11 cellular contexts compared by ENCODE assay signal in the genomic region with DNA sequence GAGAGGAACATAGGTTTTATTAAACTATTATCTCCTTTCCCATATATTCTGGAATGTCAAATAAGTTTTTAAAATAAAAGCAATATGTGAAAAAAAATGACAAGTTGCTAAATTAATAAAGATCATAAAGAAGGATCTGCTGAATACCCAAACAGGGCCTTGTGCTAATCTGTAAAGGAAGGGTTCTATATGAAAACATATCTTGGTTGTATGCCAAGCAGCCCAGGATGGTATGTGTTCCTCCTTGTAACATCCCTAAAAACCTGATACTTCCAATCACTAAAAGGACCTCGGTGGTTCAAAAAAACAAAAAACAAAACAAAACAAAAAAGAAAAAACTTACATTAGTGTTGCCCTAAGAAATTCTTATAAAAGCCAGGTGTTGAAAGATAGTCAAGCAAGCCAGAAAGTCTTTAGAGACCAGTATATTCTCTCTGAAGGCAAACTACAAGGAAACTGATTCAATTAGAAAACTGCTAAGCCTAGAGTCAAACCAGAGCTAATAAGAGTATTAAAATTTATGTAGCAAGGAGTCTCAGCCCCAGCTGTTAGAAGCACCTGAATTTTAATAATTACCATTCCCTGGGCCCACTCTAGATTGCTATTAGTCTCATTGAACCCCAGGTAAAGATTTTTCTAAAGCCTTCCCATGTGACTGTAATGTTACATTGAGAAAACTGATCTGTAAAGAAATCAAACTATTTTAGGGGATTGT.
DNase-seq lines count a peak whose midpoint lies in the region; ATAC-seq, FAIRE-seq and TF ChIP-seq lines count a peak whose summit lies in the region.
"Had no signal": no experiment of that assay in that cellular context is flagged by ENCODE, and none has a peak within 500 bp of the region (broad histone marks: within the 10 kb centered on the region; RNA-seq: fewer than 3 reads in every experiment).

No MANE protein-coding gene starts in this region.

- H2AFZ ChIP-seq in SK-N-SH (ENCODE audit: low read depth) (peak overlapping the region; percentile 45), endothelial cell of umbilical vein (ENCODE audit: low read depth, low read length) (no peak overlapping the region)

- H3K27ac Mint-ChIP-seq in naive thymus-derived CD8-positive, alpha-beta T cell: no peak overlapping the region

- CTCF ChIA-PET in SK-N-SH (lab: Yijun Ruan, JAX) (interaction anchor here (1.8 to 3.2 kb wide), 3 partner anchors 11 to 243 kb away, joined by 5 to 13 read pairs (median 9); a partner anchor contains a TSS), endothelial cell of umbilical vein (lab: Charles Lee) (interaction anchor here (1.0 to 3.0 kb wide), 6 partner anchors 8 to 326 kb away, joined by 3 to 29 read pairs (median 8); a partner anchor contains a TSS)

- no peak for ATAC-seq in SK-N-SH treated with all-trans-retinoic acid at 6 μM for 48 hours
- no peak for ATAC-seq in GM21529 (IDR thresholded peaks at IDR 0.05; ENCODE audit: unreplicated experiment)
- no peak for ATAC-seq in naive thymus-derived CD8-positive, alpha-beta T cell

- H3K9me3 Mint-ChIP-seq in naive thymus-derived CD8-positive, alpha-beta T cell: no peaks in the 10 kb centered on the region

- peak overlapping the region; percentile 84 for H3K27ac ChIP-seq in SK-N-SH (ENCODE audit: low read depth in 2 of 2, low read length in 1 of 2)
- no peak overlapping the region for H3K27ac ChIP-seq in endothelial cell of umbilical vein (ENCODE audit: insufficient read depth, low read depth, low read length)

- H3K9ac ChIP-seq in SK-N-SH: peak overlapping the region; percentile 83
- H3K9ac ChIP-seq in endothelial cell of umbilical vein (replicated peaks; ENCODE audit: extremely low read depth, insufficient read depth, low read length): peak overlapping the region; percentile 76

- no peak overlapping the region for H3K4me3 Mint-ChIP-seq in naive thymus-derived CD8-positive, alpha-beta T cell

- FAIRE-seq in endothelial cell of umbilical vein (lab: Jason Lieb, UNC): no peak
- FAIRE-seq: colon had no signal

- H3K9me3 ChIP-seq in SK-N-SH: no peaks in the 10 kb centered on the region
- H3K9me3 ChIP-seq in endothelial cell of umbilical vein (replicated peaks; ENCODE audit: control insufficient read depth, insufficient read depth, low read length): no peaks in the 10 kb centered on the region
- H3K9me3 ChIP-seq: stomach had no signal

- WGBS in SK-N-SH (ENCODE audit: low lambda C conversion rate): 12% methylated on average over 1 of the region's 1 CpG

- TF ChIP-seq POLR2A in endothelial cell of umbilical vein (IDR thresholded peaks at IDR 0.05; ENCODE audit: low read depth, low read length): no peak

- TF ChIP-seq CTCF in SK-N-SH (IDR thresholded peaks at IDR 0.05) (no peak), endothelial cell of umbilical vein (IDR thresholded peaks at IDR 0.05; ENCODE audit: extremely low read depth in 1 of 2, insufficient read depth in 1 of 2, low read depth in 1 of 2, low read length in 2 of 2) (no peak), retinal pigment epithelial cell (conservative IDR thresholded peaks at IDR 0.05; ENCODE audit: low read depth, low read length) (no peak)

- no peaks in the 10 kb centered on the region for H3K36me3 ChIP-seq in SK-N-SH (replicated peaks in 1 of 2; ENCODE audit: control insufficient read depth in 1 of 2, insufficient read depth in 2 of 2, low read length in 1 of 2)
- H3K36me3 ChIP-seq in endothelial cell of umbilical vein (ENCODE audit: control insufficient read depth in 2 of 2, extremely low read depth in 1 of 2, insufficient read depth in 2 of 2, low read length in 2 of 2): no peaks in the 10 kb centered on the region
- H3K36me3 ChIP-seq: stomach had no signal

- dilution Hi-C loops in endothelial cell of umbilical vein (cut with MboI; ENCODE audit: extremely low pct_ligation_motif_present, low sequenced_read_pairs): no loop called here

- BruUV-seq in endothelial cell of umbilical vein (replicated peaks; lab: Mats Ljungman, UMichigan): no TSS peak

- H3K9me1 ChIP-seq in endothelial cell of umbilical vein (replicated peaks; ENCODE audit: control insufficient read depth, extremely low read depth, insufficient read depth, low read length): no peaks in the 10 kb centered on the region

- H3K27me3 Mint-ChIP-seq in naive thymus-derived CD8-positive, alpha-beta T cell: no peaks in the 10 kb centered on the region

- peaks cover 67% of the 10 kb centered on the region for H3F3A ChIP-seq in SK-N-SH (replicated peaks; ENCODE audit: insufficient read depth)

- TF ChIP-seq EP300 in SK-N-SH (IDR thresholded peaks at IDR 0.05; ENCODE audit: borderline replicate concordance in 1 of 2, low read depth in 1 of 2, low read length in 1 of 2): no peak

- H3K4me2 ChIP-seq in SK-N-SH (peak overlapping the region; percentile 88), endothelial cell of umbilical vein (ENCODE audit: insufficient read depth, low read length) (peak overlapping the region; percentile 98)

- no peaks in the 10 kb centered on the region for H3K9me2 ChIP-seq in SK-N-SH

- H3K27me3 ChIP-seq in SK-N-SH (ENCODE audit: insufficient read depth): no peaks in the 10 kb centered on the region
- no peaks in the 10 kb centered on the region for H3K27me3 ChIP-seq in endothelial cell of umbilical vein (ENCODE audit: control insufficient read depth in 2 of 2, insufficient read depth in 2 of 2, low read length in 2 of 2)

- intact Hi-C loops in endothelial cell of umbilical vein (cut with micrococcal nuclease): loop anchor here (2.0 to 5.0 kb wide), 3 partner anchors 112 to 237 kb away; a partner anchor contains a TSS

- no peaks in the 10 kb centered on the region for H4K20me1 ChIP-seq in SK-N-SH (ENCODE audit: insufficient read depth)
- H4K20me1 ChIP-seq in endothelial cell of umbilical vein (replicated peaks; ENCODE audit: control insufficient read depth, extremely low read depth, insufficient read depth, low read length): no peaks in the 10 kb centered on the region

- DNase-seq in SK-N-SH: no peak
- DNase-seq in NCI-H69 (lab: John Stamatoyannopoulos, UW): peak; percentile 57
- no peak for DNase-seq in endothelial cell of umbilical vein (ENCODE audit: low read depth, low spot score)
- no peak for DNase-seq in retinal pigment epithelial cell (ENCODE audit: low read depth)
- DNase-seq in naive thymus-derived CD8-positive, alpha-beta T cell: no peak
- DNase-seq in stimulated activated CD4-positive, alpha-beta T cell treated with anti-CD3 and anti-CD28 coated beads, Interleukin-15, amount 100 ng/mL, for 24 hours: no peak
- DNase-seq: hippocampal formation, stomach had no signal

- H3K79me2 ChIP-seq in SK-N-SH (ENCODE audit: insufficient read depth): peaks cover 19% of the 10 kb centered on the region
- H3K79me2 ChIP-seq in endothelial cell of umbilical vein (ENCODE audit: control insufficient read depth, insufficient read depth, low read length): no peaks in the 10 kb centered on the region

- POLR2A ChIA-PET in SK-N-SH (lab: Yijun Ruan, JAX): interaction anchor here (0.5 to 7.6 kb wide), 13 partner anchors 9 to 863 kb away, joined by 3 to 142 read pairs (median 19); a partner anchor contains a TSS
- POLR2A ChIA-PET in endothelial cell of umbilical vein (lab: Charles Lee): interaction anchor here (0.9 to 7.3 kb wide), 2 partner anchors 12 to 53 kb away, joined by 4 to 60 read pairs; a partner anchor contains a TSS
- POLR2A ChIA-PET in naive thymus-derived CD8-positive, alpha-beta T cell (lab: Charles Lee): interaction anchor here (0.9 to 7.9 kb wide), 10 partner anchors 29 to 166 kb away, joined by 5 to 218 read pairs (median 78); a partner anchor contains a TSS

- H3K36me3 Mint-ChIP-seq in naive thymus-derived CD8-positive, alpha-beta T cell: no peaks in the 10 kb centered on the region

- H3K4me1 Mint-ChIP-seq in naive thymus-derived CD8-positive, alpha-beta T cell: peaks cover 4 to 28% (median 11%) of the 10 kb centered on the region in 4 donors

- H3K4me3 ChIP-seq in SK-N-SH (ENCODE audit: low read depth in 2 of 2, low read length in 1 of 2): peak overlapping the region; percentile 66 to 75
- peak overlapping the region in 1 of 3 experiments; percentile 77 for H3K4me3 ChIP-seq in endothelial cell of umbilical vein (replicated peaks in 1 of 3; ENCODE audit: insufficient read depth in 1 of 3, low read depth in 1 of 3, low read length in 3 of 3)
- H3K4me3 ChIP-seq in retinal pigment epithelial cell (ENCODE audit: low read length): peak overlapping the region; percentile 75
- H3K4me3 ChIP-seq: stomach had no signal

- TF ChIP-seq RAD21 in SK-N-SH (IDR thresholded peaks at IDR 0.05; ENCODE audit: low read length): no peak

- H3K4me1 ChIP-seq in SK-N-SH (ENCODE audit: control insufficient read depth in 1 of 2, insufficient read depth in 2 of 2, low read depth in 1 of 2, low read length in 1 of 2): peaks cover 0 to 10% of the 10 kb centered on the region in 2 experiments; a peak in 2 of 4 replicates
- peaks cover 19% of the 10 kb centered on the region for H3K4me1 ChIP-seq in endothelial cell of umbilical vein (ENCODE audit: control insufficient read depth, extremely low read depth, insufficient read depth, low read length)

TF ChIP-seq in SK-N-SH, 30 proteins besides CTCF, POLR2A, EP300 and RAD21 (continues in another document):
- no peak for TF ChIP-seq MEF2A (IDR thresholded peaks at IDR 0.05; ENCODE audit: borderline replicate concordance, low read depth)

TF ChIP-seq in SK-N-SH treated with all-trans-retinoic acid at 6 μM for 48 hours, 23 proteins besides CTCF, POLR2A, EP300 and RAD21:
- TF ChIP-seq ZC3H10 (CRISPR knock-in tag; IDR thresholded peaks at IDR 0.05): no peak
- no peak for TF ChIP-seq GLIS3 (CRISPR knock-in tag; IDR thresholded peaks at IDR 0.05)
- TF ChIP-seq ESRRG (CRISPR knock-in tag; IDR thresholded peaks at IDR 0.05): no peak

TF ChIP-seq in endothelial cell of umbilical vein, 7 proteins besides CTCF, POLR2A, EP300 and RAD21:
- TF ChIP-seq, protein P1, sequence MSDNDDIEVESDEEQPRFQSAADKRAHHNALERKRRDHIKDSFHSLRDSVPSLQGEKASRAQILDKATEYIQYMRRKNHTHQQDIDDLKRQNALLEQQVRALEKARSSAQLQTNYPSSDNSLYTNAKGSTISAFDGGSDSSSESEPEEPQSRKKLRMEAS (IDR thresholded peaks at IDR 0.05; ENCODE audit: insufficient read depth, insufficient read length): no peak
- no peak for TF ChIP-seq MYC (IDR thresholded peaks at IDR 0.05; ENCODE audit: low read depth, low read length)
- TF ChIP-seq EZH2 (IDR thresholded peaks at IDR 0.05; ENCODE audit: borderline replicate concordance, low read depth, low read length, severe bottlenecking): no peak
- no peak for TF ChIP-seq POLR2AphosphoS5 (IDR thresholded peaks at IDR 0.05; ENCODE audit: insufficient read depth, low read depth, low read length)
- no peak for TF ChIP-seq FOS (IDR thresholded peaks at IDR 0.05; ENCODE audit: borderline replicate concordance, insufficient read depth, low read length)
- TF ChIP-seq GATA2 (IDR thresholded peaks at IDR 0.05; ENCODE audit: insufficient read depth, insufficient read length, low read depth, low read length): no peak
- TF ChIP-seq JUN (IDR thresholded peaks at IDR 0.05; ENCODE audit: borderline replicate concordance, insufficient read depth, insufficient read length, low read depth): no peak
